8 cellular contexts compared by ENCODE assay signal in genomic region chr6:116280161-116280959, GRCh38. TPM values are rescaled to one million over a fixed set of nuclear protein-coding genes. Genes with fewer than 3 reads are reported as not detected.
A peak's percentile ranks its signal among the peaks of the same experiment; 100 is the strongest.
DNase-seq lines count a peak whose midpoint lies in the region; ATAC-seq, FAIRE-seq and TF ChIP-seq lines count a peak whose summit lies in the region.

No MANE protein-coding gene starts in this region.

- POLR2A ChIA-PET in Caco-2 (lab: Charles Lee): interaction anchor here (0.6 to 1.3 kb wide), 4 partner anchors 12 to 290 kb away, joined by 3 to 6 read pairs (median 4); partner anchors contain the start of gene TSPYL4

- H3F3A ChIP-seq in Loucy (ENCODE audit: low read depth): no peaks in the 10 kb centered on the region

- H3K4me1 ChIP-seq in Caco-2 (peaks cover 18% of the 10 kb centered on the region), Loucy (ENCODE audit: insufficient read depth, low read length, poor library complexity, severe bottlenecking) (peaks cover 55% of the 10 kb centered on the region), adrenal gland (replicated peaks in 1 of 2) (peaks cover 9 to 52% of the 10 kb centered on the region in 2 donors)

- H3K79me2 ChIP-seq in Loucy (ENCODE audit: insufficient read depth, low read length): peaks cover 56% of the 10 kb centered on the region

- TSS peak; percentile 52 for BruUV-seq in Caco-2 (replicated peaks; lab: Mats Ljungman, UMichigan)

- TF ChIP-seq POLR2A in adrenal gland (IDR thresholded peaks at IDR 0.05): no peak

- DNase-seq in Caco-2 (no peak), adrenal gland (no peak), kidney epithelial cell (ENCODE audit: low read depth) (no peak), substantia nigra (lab: John Stamatoyannopoulos, UW) (no peak), GM10266 (ENCODE audit: extremely low spot score) (no peak), RCC 7860 (ENCODE audit: low spot score) (no peak)

- H3K27me3 ChIP-seq in Caco-2 (replicated peaks; ENCODE audit: control insufficient read depth, insufficient read depth, low read length) (no peaks in the 10 kb centered on the region), Loucy (ENCODE audit: insufficient read depth, low read length, poor library complexity, severe bottlenecking) (no peaks in the 10 kb centered on the region), adrenal gland (no peaks in the 10 kb centered on the region), kidney epithelial cell (ENCODE audit: control insufficient read depth, insufficient read depth, low read length) (no peaks in the 10 kb centered on the region)

- H2AFZ ChIP-seq in Loucy (ENCODE audit: low read length): peak overlapping the region; percentile 87

- peaks cover 38% of the 10 kb centered on the region for H4K20me1 ChIP-seq in Loucy (ENCODE audit: insufficient read depth, low read length, poor library complexity, severe bottlenecking)

- no peaks in the 10 kb centered on the region for H3K9me2 ChIP-seq in Loucy (replicated peaks; ENCODE audit: low read depth, low read length)

- peak overlapping the region; percentile 94 to 100 (median 99) for H3K27ac ChIP-seq in adrenal gland
- H3K27ac ChIP-seq in substantia nigra (ENCODE audit: low read depth, low read length, poor library complexity, severe bottlenecking): peak overlapping the region; percentile 91

- FAIRE-seq in RCC 7860 (lab: Jason Lieb, UNC): no peak

- peak overlapping the region; percentile 97 for H3K4me2 ChIP-seq in Loucy (ENCODE audit: low read depth, low read length, poor library complexity, severe bottlenecking)

- intact Hi-C loops in Caco-2 (cut with micrococcal nuclease; ENCODE audit: unreplicated experiment) (no loop called here), adrenal gland (cut with DNase I) (no loop called here)

- H3K4me3 ChIP-seq in Caco-2 (ENCODE audit: low read depth, low read length) (peak overlapping the region; percentile 58), Loucy (ENCODE audit: low read length, poor library complexity, severe bottlenecking) (peak overlapping the region; percentile 91), adrenal gland (peak overlapping the region in 3 of 4 donors; percentile 60 to 95 (median 81)), kidney epithelial cell (ENCODE audit: low read depth, low read length) (peak overlapping the region; percentile 97)

- no peaks in the 10 kb centered on the region for H3K27me3 Mint-ChIP-seq in Caco-2 (ENCODE audit: insufficient read depth, unreplicated experiment)

- H3K9ac ChIP-seq in Loucy (ENCODE audit: low read depth, low read length, poor library complexity, severe bottlenecking): peak overlapping the region; percentile 95

- TF ChIP-seq CTCF in Caco-2 (IDR thresholded peaks at IDR 0.05; ENCODE audit: insufficient read depth in 1 of 2, low read depth in 1 of 2, low read length in 1 of 2, severe bottlenecking in 1 of 2, unreplicated experiment in 1 of 2) (no peak), Loucy (conservative IDR thresholded peaks at IDR 0.05; ENCODE audit: low read length) (no peak), adrenal gland (IDR thresholded peaks at IDR 0.05) (no peak), kidney epithelial cell (IDR thresholded peaks at IDR 0.05; ENCODE audit: insufficient read depth, low read length, poor library complexity, severe bottlenecking) (no peak), GM10266 (IDR thresholded peaks at IDR 0.05; ENCODE audit: control insufficient read depth, insufficient read depth, low read depth, missing control alignments) (no peak)

- ATAC-seq in GM18873 (IDR thresholded peaks at IDR 0.05; ENCODE audit: low FRiP score, unreplicated experiment): no peak

- H3K36me3 ChIP-seq in Caco-2 (ENCODE audit: control insufficient read depth, insufficient read depth, low read length): no peaks in the 10 kb centered on the region; the same call in 1 of the 2 replicates
- peaks cover 4% of the 10 kb centered on the region; the same call in 1 of the 2 replicates for H3K36me3 ChIP-seq in Loucy (ENCODE audit: insufficient read depth, low read length)
- H3K36me3 ChIP-seq in adrenal gland (replicated peaks in 1 of 2): peaks cover 0 to 6% of the 10 kb centered on the region in 2 donors
- no peaks in the 10 kb centered on the region for H3K36me3 ChIP-seq in kidney epithelial cell (ENCODE audit: control insufficient read depth, insufficient read depth, low read length)

- CTCF ChIA-PET in Caco-2 (lab: Charles Lee): interaction anchor here (0.8 to 1.0 kb wide), 2 partner anchors 12 to 36 kb away, joined by 3 to 10 read pairs; no protein-coding TSS in a partner anchor

- WGBS in adrenal gland, 4 donors: 6 to 18% (median 10%) methylated on average over 8 of the region's 8 CpGs

- H3K4me3 Mint-ChIP-seq in Caco-2 (ENCODE audit: unreplicated experiment): peak overlapping the region; percentile 90

- peaks cover 24% of the 10 kb centered on the region for H3K4me1 Mint-ChIP-seq in Caco-2 (ENCODE audit: low read depth, unreplicated experiment)

- no peaks in the 10 kb centered on the region for H3K9me3 Mint-ChIP-seq in Caco-2 (ENCODE audit: unreplicated experiment)

- H3K9me3 ChIP-seq in Caco-2: no peaks in the 10 kb centered on the region
- H3K9me3 ChIP-seq in Loucy (ENCODE audit: insufficient read depth, low read depth, low read length): no peaks in the 10 kb centered on the region
- H3K9me3 ChIP-seq in adrenal gland (replicated peaks in 1 of 3): no peaks in the 10 kb centered on the region

- H3K36me3 Mint-ChIP-seq in Caco-2 (ENCODE audit: insufficient read depth, unreplicated experiment): peaks cover 38% of the 10 kb centered on the region

- H3K27ac Mint-ChIP-seq in Caco-2 (ENCODE audit: unreplicated experiment): peak overlapping the region; percentile 87

RNA-seq across cellular contexts. Expression of gene TSPYL1, which starts 0.6 kb away (rescaled TPM):
- total RNA-seq in Caco-2 (2022) (55.0 and 57.3 TPM in 2 replicates), adrenal gland (100 to 1,000 TPM; 164 to 271 (median 212) TPM), kidney epithelial cell (68.3 and 73.5 TPM in 2 replicates)
- polyA plus RNA-seq in adrenal gland: 100 to 1,000 TPM in 1 of 3 donors, 10 to 100 TPM in 2; 24.8 to 111 (median 42.6) TPM

RNA-seq across cellular contexts. Expression of gene TSPYL4, which starts 26.5 kb away (rescaled TPM):
- total RNA-seq in Caco-2 (2022): 10.7 and 10.9 TPM in 2 replicates
- 10 to 100 TPM; 16.2 to 45.7 (median 32.9) TPM for total RNA-seq in adrenal gland
- 10 to 100 TPM; 14.6 to 58.4 (median 16.0) TPM for polyA plus RNA-seq in adrenal gland
- total RNA-seq in kidney epithelial cell: 13.5 and 14.3 TPM in 2 replicates
